ENCODE assay signal across 33 cellular contexts in the genomic region with DNA sequence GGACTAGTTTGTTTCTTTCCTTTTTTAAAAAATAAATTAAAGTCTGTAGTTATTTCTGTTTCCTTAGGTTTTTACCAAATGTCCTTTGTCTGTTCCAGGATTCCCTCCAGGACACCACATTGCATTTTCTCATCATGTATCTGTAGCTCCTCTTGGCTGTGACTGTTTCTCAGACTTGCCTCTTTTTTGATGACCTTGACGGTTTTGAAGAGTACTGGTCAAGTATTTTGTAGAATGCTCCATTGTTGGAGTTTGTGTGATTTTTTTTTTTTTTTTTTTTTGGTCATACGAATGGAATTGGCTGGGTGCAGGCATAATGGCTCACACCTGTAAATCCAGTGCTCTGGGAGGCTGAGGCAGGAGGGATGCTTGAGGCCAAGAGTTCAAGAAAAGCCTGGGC.
"Had no signal": no experiment of that assay in that cellular context is flagged by ENCODE, and none has a peak within 500 bp of the region (broad histone marks: within the 10 kb centered on the region; RNA-seq: fewer than 3 reads in every experiment).

No MANE protein-coding gene starts in this region.

- H3K36me3 ChIP-seq: adrenal gland, brain microvascular endothelial cell, breast epithelium, cardiac muscle cell had no signal

- H3K27ac ChIP-seq: adrenal gland, ascending aorta, body of pancreas, brain microvascular endothelial cell, breast epithelium, cardiac muscle cell had no signal

- H3K4me1 ChIP-seq: adrenal gland, ascending aorta, breast epithelium had no signal

- H3K9me3 ChIP-seq: adrenal gland, ascending aorta had no signal

- FAIRE-seq: astrocyte, bronchial epithelial cell had no signal

- ATAC-seq: activated naive CD4-positive, alpha-beta T cell treated with anti-CD3 and anti-CD28 coated beads, Interleukin-2, amount 50 U/mL, for 72 hours; activated naive CD8-positive, alpha-beta T cell treated with anti-CD3 and anti-CD28 coated beads, Interleukin-2, amount 50 U/mL, for 24 hours; activated T-cell treated with anti-CD3 and anti-CD28 coated beads, Interleukin-2, amount 50 U/mL, for 4 hours; activated T-cell treated with anti-CD3 and anti-CD28 coated beads, Interleukin-2, amount 50 U/mL, for 72 hours; activated T-helper 17 cell treated with anti-CD3 and anti-CD28 coated beads, Interleukin-2, amount 50 U/mL, for 72 hours; body of pancreas had no signal

- DNase-seq: activated effector memory CD4-positive, alpha-beta T cell treated with anti-CD3 and anti-CD28 coated beads, Interleukin-2, amount 50 U/mL, for 16 hours; activated effector memory CD4-positive, alpha-beta T cell treated with Interleukin-2 at 50 U/mL for 16 hours; activated gamma-delta T cell; activated gamma-delta T cell treated with Interleukin-2 at 50 U/mL for 16 hours; activated naive CD4-positive, alpha-beta T cell; activated naive CD4-positive, alpha-beta T cell treated with anti-CD3 and anti-CD28 coated beads for 36 hours; activated naive CD4-positive, alpha-beta T cell treated with anti-CD3 and anti-CD28 coated beads, Interleukin-2, amount 10 ng/mL, durations not matched to agents 7 days and 5 days; activated naive CD4-positive, alpha-beta T cell treated with anti-CD3 and anti-CD28 coated beads, Interleukin-2, amount 50 U/mL, for 16 hours; activated naive CD4-positive, alpha-beta T cell treated with Interleukin-2 at 50 U/mL for 16 hours; activated naive CD8-positive, alpha-beta T cell treated with anti-CD3 and anti-CD28 coated beads for 36 hours; activated naive CD8-positive, alpha-beta T cell treated with anti-CD3 and anti-CD28 coated beads, Interleukin-2, amount 10 ng/mL, durations not matched to agents 7 days and 5 days; activated naive CD8-positive, alpha-beta T cell treated with anti-CD3 and anti-CD28 coated beads, Interleukin-2, amount 50 U/mL, for 24 hours; activated T-cell treated with anti-CD3 and anti-CD28 coated beads, Interleukin-2, amount 50 U/mL, for 24 hours; activated T-cell treated with anti-CD3 and anti-CD28 coated beads, Interleukin-2, amount 50 U/mL, for 4 hours; activated T-cell treated with anti-CD3 and anti-CD28 coated beads, Interleukin-2, amount 50 U/mL, for 48 hours; activated T-cell treated with anti-CD3 and anti-CD28 coated beads, Interleukin-2, amount 50 U/mL, for 72 hours; adrenal gland; amniotic stem cell; amygdala; anterior cingulate cortex; aorta; body of pancreas; brain microvascular endothelial cell; caudate nucleus; central memory CD4-positive, alpha-beta T cell; cerebellar nuclear complex had no signal

- H3K4me3 ChIP-seq: adrenal gland, ascending aorta, body of pancreas, breast epithelium, cardiac muscle cell had no signal

- H3K27me3 ChIP-seq: adrenal gland, ascending aorta, body of pancreas, brain microvascular endothelial cell, breast epithelium, cardiac muscle cell had no signal
